ENCODE assay signal across 1 cellular context in genomic region chrX:40175416-40176255, GRCh38.
A peak's percentile ranks its signal among the peaks of the same experiment; 100 is the strongest.
TF ChIP-seq lines count a peak whose summit lies in the region.

No MANE protein-coding gene starts in this region.

TF ChIP-seq in K562, 482 proteins besides CTCF, POLR2A, EP300 and RAD21 (continued from another document and continues in another):
- TF ChIP-seq HMBOX1 (IDR thresholded peaks at IDR 0.05), result no peak
- TF ChIP-seq ZNF561 (CRISPR knock-in tag; conservative IDR thresholded peaks at IDR 0.05), result no peak
- no peak for TF ChIP-seq TAF9B (IDR thresholded peaks at IDR 0.05; ENCODE audit: partially characterized antibody)
- TF ChIP-seq TRIM25 (IDR thresholded peaks at IDR 0.05; ENCODE audit: borderline replicate concordance), result no peak
- TF ChIP-seq GABPA (tag; conservative IDR thresholded peaks at IDR 0.05; ENCODE audit: low read depth), result no peak; the same call in none of the 2 replicates
- TF ChIP-seq ZNF445 (CRISPR knock-in tag; IDR thresholded peaks at IDR 0.05; ENCODE audit: low read depth), result no peak
- TF ChIP-seq FOXJ2 (tag; IDR thresholded peaks at IDR 0.05), result no peak
- TF ChIP-seq TCF3 (CRISPR knock-in tag; IDR thresholded peaks at IDR 0.05), result no peak; the same call in none of the 2 replicates
- no peak for TF ChIP-seq SIX5 (IDR thresholded peaks at IDR 0.05; ENCODE audit: borderline replicate concordance in 1 of 2, insufficient read depth in 1 of 2, low read depth in 1 of 2, low read length in 2 of 2)
- peak; percentile 45 for TF ChIP-seq CTBP1 (IDR thresholded peaks at IDR 0.05; ENCODE audit: borderline replicate concordance)
- TF ChIP-seq TEAD4 (IDR thresholded peaks at IDR 0.05; ENCODE audit: low read length), result no peak; the same call in 1 of the 2 replicates
- no peak for TF ChIP-seq TEAD4 (CRISPR knock-in tag; IDR thresholded peaks at IDR 0.05; ENCODE audit: borderline replicate concordance)
- no peak for TF ChIP-seq NONO (IDR thresholded peaks at IDR 0.05; ENCODE audit: low read depth in 2 of 2, low read length in 1 of 2)
- TF ChIP-seq FOXM1 (IDR thresholded peaks at IDR 0.05; ENCODE audit: low read depth), result no peak
- TF ChIP-seq FOXM1 (CRISPR knock-in tag; IDR thresholded peaks at IDR 0.05; ENCODE audit: low read depth), result no peak
- TF ChIP-seq CHD2 (IDR thresholded peaks at IDR 0.05; ENCODE audit: low read depth, low read length), result peak; percentile 55
- no peak for TF ChIP-seq FOS (IDR thresholded peaks at IDR 0.05; ENCODE audit: extremely low read depth, insufficient read length)
- TF ChIP-seq HOXB6 (CRISPR knock-in tag; IDR thresholded peaks at IDR 0.05; ENCODE audit: borderline replicate concordance), result no peak
- TF ChIP-seq CREB1 (IDR thresholded peaks at IDR 0.05), result peak; percentile 6; the same call in 1 of the 2 replicates
- TF ChIP-seq CREB1 (CRISPR knock-in tag; IDR thresholded peaks at IDR 0.05), result no peak
- TF ChIP-seq ZNF507 (tag; conservative IDR thresholded peaks at IDR 0.05), result no peak
- TF ChIP-seq POLR3A (IDR thresholded peaks at IDR 0.05; ENCODE audit: borderline replicate concordance, extremely low read depth, insufficient read depth, insufficient read length), result no peak
- peak; percentile 42; the same call in 1 of the 2 replicates for TF ChIP-seq ZBTB7A (IDR thresholded peaks at IDR 0.05; ENCODE audit: borderline replicate concordance, control insufficient read depth, low read depth, low read length)
- TF ChIP-seq TCF15 (CRISPR knock-in tag; IDR thresholded peaks at IDR 0.05), result 0 out of 2 replicates have a peak, but pooled peaks have one; percentile 31
- no peak for TF ChIP-seq RBM25 (IDR thresholded peaks at IDR 0.05; ENCODE audit: low read depth, low read length, severe bottlenecking)
- no peak for TF ChIP-seq HCFC1 (IDR thresholded peaks at IDR 0.05; ENCODE audit: low read depth, low read length)
- TF ChIP-seq BRCA1 (IDR thresholded peaks at IDR 0.05), result no peak
- TF ChIP-seq BRCA1 (CRISPR knock-in tag; IDR thresholded peaks at IDR 0.05), result no peak
- TF ChIP-seq ZBTB33 (CRISPR knock-in tag; IDR thresholded peaks at IDR 0.05), result 0 out of 2 replicates have a peak, but pooled peaks have one; percentile 41
- peak; percentile 90 for TF ChIP-seq EGR1 (conservative IDR thresholded peaks at IDR 0.05)
- no peak for TF ChIP-seq ZNF134 (CRISPR knock-in tag; conservative IDR thresholded peaks at IDR 0.05)
- no peak; the same call in 1 of the 2 replicates for TF ChIP-seq FOXP4 (CRISPR knock-in tag; IDR thresholded peaks at IDR 0.05; ENCODE audit: borderline replicate concordance)
- peak; percentile 91 for TF ChIP-seq NFRKB (IDR thresholded peaks at IDR 0.05; ENCODE audit: low read depth)
- TF ChIP-seq U2AF2 (optimal IDR thresholded peaks at IDR 0.05; ENCODE audit: low read depth, low read length), result no peak
- no peak for TF ChIP-seq NR4A1 (CRISPR knock-in tag; IDR thresholded peaks at IDR 0.05)
- 0 out of 2 replicates have a peak, but pooled peaks have one; percentile 47 for TF ChIP-seq NR4A1 (tag; IDR thresholded peaks at IDR 0.05)
- no peak for TF ChIP-seq MCM3 (IDR thresholded peaks at IDR 0.05)
- TF ChIP-seq IRF9 (tag; IDR thresholded peaks at IDR 0.05), result no peak
- no peak for TF ChIP-seq RFX1 (IDR thresholded peaks at IDR 0.05)
- no peak for TF ChIP-seq SMARCB1 (IDR thresholded peaks at IDR 0.05; ENCODE audit: insufficient read length, low read depth)
- no peak for TF ChIP-seq COPS2 (conservative IDR thresholded peaks at IDR 0.05)
- no peak for TF ChIP-seq TFE3 (CRISPR knock-in tag; IDR thresholded peaks at IDR 0.05)
- TF ChIP-seq SRSF7 (optimal IDR thresholded peaks at IDR 0.05; ENCODE audit: low read depth, low read length), result no peak
- TF ChIP-seq SPI1 (IDR thresholded peaks at IDR 0.05; ENCODE audit: borderline replicate concordance, low read depth, low read length), result peak; percentile 44; the same call in 1 of the 2 replicates
- TF ChIP-seq POLR2AphosphoS2 (IDR thresholded peaks at IDR 0.05; ENCODE audit: low read length), result 0 out of 2 replicates have a peak, but pooled peaks have one; percentile 58
- TF ChIP-seq ZNF24 (IDR thresholded peaks at IDR 0.05), result no peak
- no peak for TF ChIP-seq SRSF3 (IDR thresholded peaks at IDR 0.05; ENCODE audit: insufficient read depth, low read length)
- no peak for TF ChIP-seq CC2D1A (IDR thresholded peaks at IDR 0.05)
- TF ChIP-seq BRD4 (IDR thresholded peaks at IDR 0.05), result peak; percentile 14; the same call in 1 of the 2 replicates
- no peak for TF ChIP-seq ZNF12 (CRISPR knock-in tag; IDR thresholded peaks at IDR 0.05)
- TF ChIP-seq YBX1 (IDR thresholded peaks at IDR 0.05), result no peak
- peak; percentile 82; the same call in 1 of the 2 replicates for TF ChIP-seq RNF2 (IDR thresholded peaks at IDR 0.05)
- TF ChIP-seq ZNF197 (CRISPR knock-in tag; IDR thresholded peaks at IDR 0.05; ENCODE audit: low read depth), result no peak
- TF ChIP-seq ZNF707 (CRISPR knock-in tag; conservative IDR thresholded peaks at IDR 0.05), result no peak
- TF ChIP-seq ZNF165 (CRISPR knock-in tag; IDR thresholded peaks at IDR 0.05; ENCODE audit: borderline replicate concordance), result no peak
- TF ChIP-seq ATF7 (IDR thresholded peaks at IDR 0.05), result peak; percentile 40; the same call in 1 of the 2 replicates
- TF ChIP-seq ESRRB (CRISPR knock-in tag; IDR thresholded peaks at IDR 0.05; ENCODE audit: borderline replicate concordance), result no peak
- no peak for TF ChIP-seq NFXL1 (CRISPR knock-in tag; IDR thresholded peaks at IDR 0.05)
- TF ChIP-seq MEF2A (IDR thresholded peaks at IDR 0.05; ENCODE audit: control insufficient read depth, low read depth, low read length), result no peak
- 0 out of 2 replicates have a peak, but pooled peaks have one; percentile 17 for TF ChIP-seq ZNF76 (CRISPR knock-in tag; IDR thresholded peaks at IDR 0.05; ENCODE audit: borderline replicate concordance)
- TF ChIP-seq PRMT5 (CRISPR knock-in tag; IDR thresholded peaks at IDR 0.05), result no peak
- TF ChIP-seq HNRNPLL (IDR thresholded peaks at IDR 0.05; ENCODE audit: low read depth, low read length, poor library complexity, severe bottlenecking), result peak; percentile 58
- TF ChIP-seq WHSC1 (IDR thresholded peaks at IDR 0.05; ENCODE audit: low read length), result no peak
- no peak for TF ChIP-seq NELFE (IDR thresholded peaks at IDR 0.05; ENCODE audit: insufficient read depth, insufficient read length)
- TF ChIP-seq TAF1 (IDR thresholded peaks at IDR 0.05; ENCODE audit: control insufficient read depth, extremely low read depth, insufficient read depth, low read length, severe bottlenecking), result no peak
- TF ChIP-seq MXD1 (CRISPR knock-in tag; IDR thresholded peaks at IDR 0.05; ENCODE audit: borderline replicate concordance, poor library complexity, severe bottlenecking), result no peak
- no peak for TF ChIP-seq ZNF41 (CRISPR knock-in tag; conservative IDR thresholded peaks at IDR 0.05)
- TF ChIP-seq ZKSCAN3 (CRISPR knock-in tag; IDR thresholded peaks at IDR 0.05), result no peak
- TF ChIP-seq POLR2B (IDR thresholded peaks at IDR 0.05; ENCODE audit: low read depth, partially characterized antibody), result peak; percentile 37
- TF ChIP-seq ZNF311 (CRISPR knock-in tag; IDR thresholded peaks at IDR 0.05), result no peak
- TF ChIP-seq YY1 (IDR thresholded peaks at IDR 0.05; ENCODE audit: borderline replicate concordance in 1 of 3, control insufficient read depth in 1 of 3, extremely low read depth in 1 of 3, insufficient read depth in 3 of 3, insufficient read length in 1 of 3, insufficient replicate concordance in 2 of 3, low read depth in 1 of 3, low read length in 2 of 3), result peak in 2 of 3 experiments; percentile 56 to 80
- TF ChIP-seq TARDBP (IDR thresholded peaks at IDR 0.05), result 0 out of 2 replicates have a peak, but pooled peaks have one; percentile 21
